ENCODE assay signal across 9 cellular contexts in genomic region chr3:125110016-125110875, GRCh38. TPM values are rescaled to one million over a fixed set of nuclear protein-coding genes. Genes with fewer than 3 reads are reported as not detected.
DNase-seq lines count a peak whose midpoint lies in the region; ATAC-seq, FAIRE-seq and TF ChIP-seq lines count a peak whose summit lies in the region.
"Had no signal": no experiment of that assay in that cellular context is flagged by ENCODE, and none has a peak within 500 bp of the region (broad histone marks: within the 10 kb centered on the region; RNA-seq: fewer than 3 reads in every experiment).

No MANE protein-coding gene starts in this region.

- H3K9ac ChIP-seq in BLaER1 (no peak overlapping the region), keratinocyte (ENCODE audit: control insufficient read depth, extremely low read depth, insufficient read depth, low read length) (no peak overlapping the region), endodermal cell (ENCODE audit: extremely low read depth, low read length, poor library complexity, severe bottlenecking) (no peak overlapping the region)

- no peaks in the 10 kb centered on the region for H3K9me1 ChIP-seq in keratinocyte (ENCODE audit: control insufficient read depth, extremely low read depth, insufficient read depth, low read length)

- H3K4me3 ChIP-seq in BLaER1, result no peak overlapping the region
- no peak overlapping the region for H3K4me3 ChIP-seq in keratinocyte (ENCODE audit: control insufficient read depth in 2 of 3, extremely low read depth in 1 of 3, insufficient read depth in 2 of 3, low read depth in 1 of 3, low read length in 3 of 3)
- no peak overlapping the region for H3K4me3 ChIP-seq in endodermal cell (ENCODE audit: low read length)
- no peak overlapping the region for H3K4me3 ChIP-seq in tibial artery

- TF ChIP-seq CTCF in keratinocyte (optimal IDR thresholded peaks at IDR 0.05 in 1 of 3, IDR thresholded peaks at IDR 0.05 in 1 of 3, conservative IDR thresholded peaks at IDR 0.05 in 1 of 3; ENCODE audit: extremely low read depth in 1 of 3, insufficient read depth in 2 of 3, low read length in 3 of 3) (no peak), endodermal cell (conservative IDR thresholded peaks at IDR 0.05) (no peak), tibial artery (IDR thresholded peaks at IDR 0.05) (no peak)

- DNase-seq in HS-27A (ENCODE audit: low read depth) (peak; percentile 91), keratinocyte (ENCODE audit: low read depth, low spot score) (peak; percentile 71), T-helper 9 cell (no peak), endodermal cell (no peak), tibial artery (no peak)
- peak; percentile 33 to 49 for DNase-seq in activated T-cell treated with anti-CD3 and anti-CD28 coated beads, Interleukin-2, amount 50 U/mL, for 72 hours
- DNase-seq: activated gamma-delta T cell had no signal

- H2AFZ ChIP-seq in keratinocyte (ENCODE audit: control insufficient read depth, low read length), result no peak overlapping the region

- no peaks in the 10 kb centered on the region for H3K79me2 ChIP-seq in keratinocyte (ENCODE audit: control insufficient read depth, insufficient read depth, low read length)

- H3K27ac ChIP-seq in BLaER1 (no peak overlapping the region), keratinocyte (ENCODE audit: control insufficient read depth, insufficient read depth, low read length) (no peak overlapping the region), endodermal cell (ENCODE audit: low read depth, low read length) (no peak overlapping the region), tibial artery (no peak overlapping the region)

- H3K27me3 Mint-ChIP-seq in activated T-cell treated with anti-CD3 and anti-CD28 coated beads, Interleukin-2, amount 50 U/mL, for 72 hours (ENCODE audit: low read depth), result peaks cover 45% of the 10 kb centered on the region
- H3K27me3 Mint-ChIP-seq in endodermal cell (ENCODE audit: insufficient read depth), result no peaks in the 10 kb centered on the region

- H3K4me1 ChIP-seq in BLaER1, result peaks cover 36% of the 10 kb centered on the region
- peaks cover 42% of the 10 kb centered on the region for H3K4me1 ChIP-seq in keratinocyte (ENCODE audit: control insufficient read depth, extremely low read depth, insufficient read depth, low read length)
- no peaks in the 10 kb centered on the region for H3K4me1 ChIP-seq in endodermal cell (ENCODE audit: control insufficient read depth, insufficient read depth, low read length)
- peaks cover 0 to 20% (median 18%) of the 10 kb centered on the region in 4 donors for H3K4me1 ChIP-seq in tibial artery

- no peaks in the 10 kb centered on the region for H3K27me3 ChIP-seq in BLaER1
- no peaks in the 10 kb centered on the region for H3K27me3 ChIP-seq in keratinocyte (ENCODE audit: control insufficient read depth, extremely low read depth, insufficient read depth, low read length)
- no peaks in the 10 kb centered on the region for H3K27me3 ChIP-seq in endodermal cell (ENCODE audit: control insufficient read depth, insufficient read depth, low read length, poor library complexity, severe bottlenecking)
- no peaks in the 10 kb centered on the region for H3K27me3 ChIP-seq in tibial artery

- peak; percentile 90 for FAIRE-seq in keratinocyte (lab: Jason Lieb, UNC)

- no peaks in the 10 kb centered on the region for H3K9me3 ChIP-seq in BLaER1
- H3K9me3 ChIP-seq in keratinocyte (ENCODE audit: control insufficient read depth, low read depth, low read length), result no peaks in the 10 kb centered on the region
- no peaks in the 10 kb centered on the region for H3K9me3 ChIP-seq in endodermal cell (ENCODE audit: control insufficient read depth, low read length)
- no peaks in the 10 kb centered on the region for H3K9me3 ChIP-seq in tibial artery

- ATAC-seq in activated T-cell treated with anti-CD3 and anti-CD28 coated beads, Interleukin-2, amount 50 U/mL, for 72 hours (replicated peaks in 1 of 2), result peak; percentile 94 to 96
- ATAC-seq in GM18517 (IDR thresholded peaks at IDR 0.05; ENCODE audit: unreplicated experiment), result no peak

- H3K36me3 ChIP-seq in BLaER1 (no peaks in the 10 kb centered on the region), keratinocyte (ENCODE audit: control insufficient read depth in 2 of 2, extremely low read depth in 1 of 2, insufficient read depth in 2 of 2, low read length in 2 of 2) (no peaks in the 10 kb centered on the region), endodermal cell (ENCODE audit: control insufficient read depth, insufficient read depth, low read length) (no peaks in the 10 kb centered on the region), tibial artery (no peaks in the 10 kb centered on the region)

- H3K4me1 Mint-ChIP-seq in activated T-cell treated with anti-CD3 and anti-CD28 coated beads, Interleukin-2, amount 50 U/mL, for 72 hours (ENCODE audit: low read depth), result peaks cover 43% of the 10 kb centered on the region
- peaks cover 4% of the 10 kb centered on the region for H3K4me1 Mint-ChIP-seq in endodermal cell

- H4K20me1 ChIP-seq in BLaER1, result no peaks in the 10 kb centered on the region
- H4K20me1 ChIP-seq in keratinocyte (ENCODE audit: control insufficient read depth, extremely low read depth, insufficient read depth, low read length), result no peaks in the 10 kb centered on the region

- dilution Hi-C loops in keratinocyte (cut with MboI; ENCODE audit: extremely low pct_ligation_motif_present, low sequenced_read_pairs), result no loop called here

- peak overlapping the region; percentile 65 for H3K4me2 ChIP-seq in BLaER1
- H3K4me2 ChIP-seq in keratinocyte (ENCODE audit: control insufficient read depth, extremely low read depth, insufficient read depth, low read depth, low read length), result peak overlapping the region; percentile 33

- no peak overlapping the region for H3K27ac Mint-ChIP-seq in activated T-cell treated with anti-CD3 and anti-CD28 coated beads, Interleukin-2, amount 50 U/mL, for 72 hours
- no peak overlapping the region for H3K27ac Mint-ChIP-seq in endodermal cell

- intact Hi-C loops in tibial artery (cut with DNase I; ENCODE audit: low total_unique reads), result no loop called here

- peaks cover 1 to 2% of the 10 kb centered on the region in 2 donors for H3K36me3 Mint-ChIP-seq in activated T-cell treated with anti-CD3 and anti-CD28 coated beads, Interleukin-2, amount 50 U/mL, for 72 hours (ENCODE audit: insufficient read depth in 2 of 2)
- H3K36me3 Mint-ChIP-seq in endodermal cell (ENCODE audit: low read depth), result peaks cover 12% of the 10 kb centered on the region

- WGBS in endodermal cell (ENCODE audit: insufficient coverage in 1 of 2, insufficient read length in 1 of 2), 2 experiments, result 94 to 95% methylated on average over 5 to 10 of the region's 10 CpGs

- H3K9me3 Mint-ChIP-seq in activated T-cell treated with anti-CD3 and anti-CD28 coated beads, Interleukin-2, amount 50 U/mL, for 72 hours, result peaks cover under 1% of the 10 kb centered on the region in 2 donors
- H3K9me3 Mint-ChIP-seq in endodermal cell, result no peaks in the 10 kb centered on the region

- H3K4me3 Mint-ChIP-seq in activated T-cell treated with anti-CD3 and anti-CD28 coated beads, Interleukin-2, amount 50 U/mL, for 72 hours, result peak overlapping the region in 1 of 2 donors; percentile 1
- no peak overlapping the region for H3K4me3 Mint-ChIP-seq in endodermal cell

RNA-seq across cellular contexts. Expression of gene HEG1, which starts 54.4 kb away (rescaled TPM):
- total RNA-seq in activated T-cell treated with anti-CD3 and anti-CD28 coated beads, Interleukin-2, amount 50 U/mL, for 72 hours, result 1 to 10 TPM; 7.4 to 9.5 TPM
- 10.9 to 20.7 TPM (median 12.7 TPM) in 3 replicates for polyA plus RNA-seq in keratinocyte
- polyA plus RNA-seq in keratinocyte (2011; ENCODE audit: low read depth), result 9.8 TPM
- 7.6 and 9.3 TPM in 2 replicates for polyA plus RNA-seq in keratinocyte (2011; cell fraction: cytosol; rRNA removed)
- 65.3 and 68.5 TPM in 2 replicates for polyA plus RNA-seq in keratinocyte (2011; cell fraction: nucleus; rRNA removed)
- 6.3 and 15.6 TPM in 2 replicates for polyA plus RNA-seq in keratinocyte (2012; ENCODE audit: low replicate concordance)
- polyA minus RNA-seq in keratinocyte, result 20.3 to 90.3 TPM (median 33.3 TPM) in 3 replicates
- polyA minus RNA-seq in keratinocyte (2011; cell fraction: cytosol; rRNA and poly(A)+ RNA removed), result 17.1 TPM
- polyA minus RNA-seq in keratinocyte (2011; cell fraction: nucleus; rRNA and poly(A)+ RNA removed), result 63.9 and 119 TPM in 2 replicates
- total RNA-seq in endodermal cell, result 10 to 100 TPM; 25.5 to 27.0 TPM
- 30.3 TPM for polyA plus RNA-seq in endodermal cell (2013, experiment 1 of 2)
- polyA plus RNA-seq in endodermal cell (2013, experiment 2 of 2), result 35.4 TPM

Comparison
In these comparisons a context has a peak if more than half of its experiments do, and no peak if none do; other contexts are left out.
1. DNase-seq: peak in HS-27A (single experiment), activated T-cell treated with anti-CD3 and anti-CD28 coated beads, Interleukin-2, amount 50 U/mL, for 72 hours (2 of 2) and keratinocyte (single experiment); none in T-helper 9 cell (single experiment), endodermal cell (single experiment) and tibial artery (0 of 2).